Comparison of ENCODE assay signal across 8 cellular contexts in genomic region chr7:19116121-19117080, GRCh38. TPM values are rescaled to one million over a fixed set of nuclear protein-coding genes. Genes with fewer than 3 reads are reported as not detected.
A peak's percentile ranks its signal among the peaks of the same experiment; 100 is the strongest.
DNase-seq lines count a peak whose midpoint lies in the region; ATAC-seq lines count a peak whose summit lies in the region.

No MANE protein-coding gene starts in this region.

- H3K9me3 ChIP-seq in MG63 (no peaks in the 10 kb centered on the region), adipocyte (ENCODE audit: control insufficient read depth, low read length) (no peaks in the 10 kb centered on the region), iPS-20b (ENCODE audit: insufficient read depth, low read depth, low read length) (no peaks in the 10 kb centered on the region; the same call in 1 of the 2 replicates)

- H3K4me3 ChIP-seq in MG63, result peak overlapping the region; percentile 61
- H3K4me3 ChIP-seq in adipocyte (ENCODE audit: low read length), result peak overlapping the region; percentile 98
- peak overlapping the region; percentile 72 for H3K4me3 ChIP-seq in iPS-20b (ENCODE audit: low read length)

- peaks cover 6% of the 10 kb centered on the region for H3K4me1 Mint-ChIP-seq in stimulated activated naive CD8-positive, alpha-beta T cell treated with anti-CD3 and anti-CD28 coated beads, Interleukin-15, amount 100 ng/mL, for 72 hours

- peak; percentile 44 for ATAC-seq in stimulated activated naive CD8-positive, alpha-beta T cell treated with anti-CD3 and anti-CD28 coated beads, Interleukin-15, amount 100 ng/mL, for 72 hours
- ATAC-seq in GM19455 (IDR thresholded peaks at IDR 0.05; ENCODE audit: unreplicated experiment) (no peak), GM21619 (IDR thresholded peaks at IDR 0.05; ENCODE audit: unreplicated experiment) (no peak)

- H3K9ac ChIP-seq in adipocyte (ENCODE audit: low read length) (peak overlapping the region; percentile 98), iPS-20b (ENCODE audit: low read depth, low read length) (no peak overlapping the region)

- peak overlapping the region; percentile 72 to 77 for H3K4me3 Mint-ChIP-seq in stimulated activated naive CD8-positive, alpha-beta T cell treated with anti-CD3 and anti-CD28 coated beads, Interleukin-15, amount 100 ng/mL, for 72 hours

- peaks cover 82% of the 10 kb centered on the region for H3K27me3 Mint-ChIP-seq in stimulated activated naive CD8-positive, alpha-beta T cell treated with anti-CD3 and anti-CD28 coated beads, Interleukin-15, amount 100 ng/mL, for 72 hours

- no peak overlapping the region for H3K27ac Mint-ChIP-seq in stimulated activated naive CD8-positive, alpha-beta T cell treated with anti-CD3 and anti-CD28 coated beads, Interleukin-15, amount 100 ng/mL, for 72 hours

- H3K36me3 ChIP-seq in MG63 (no peaks in the 10 kb centered on the region), adipocyte (ENCODE audit: control insufficient read depth, insufficient read depth, low read length, severe bottlenecking) (no peaks in the 10 kb centered on the region), iPS-20b (ENCODE audit: insufficient read depth, low read depth, low read length) (no peaks in the 10 kb centered on the region)

- DNase-seq in SIG-M5 treated with dmso at 0.1 percent for 504 hours (lab: John Stamatoyannopoulos, UW; ENCODE audit: unreplicated experiment) (peak; percentile 4), SIG-M5 (lab: John Stamatoyannopoulos, UW) (no peak), MG63 (peak; percentile 56), adipocyte (ENCODE audit: low read depth) (peak; percentile 48)
- DNase-seq in stimulated activated naive CD8-positive, alpha-beta T cell treated with anti-CD3 and anti-CD28 coated beads, Interleukin-15, amount 100 ng/mL, for 72 hours, result no peak

- H3K27me3 ChIP-seq in MG63 (peaks cover 2% of the 10 kb centered on the region), adipocyte (replicated peaks; ENCODE audit: control insufficient read depth, insufficient read depth, low read length) (no peaks in the 10 kb centered on the region), iPS-20b (ENCODE audit: insufficient read depth, low read length) (peaks cover 98% of the 10 kb centered on the region)

- no peaks in the 10 kb centered on the region for H3K9me3 Mint-ChIP-seq in stimulated activated naive CD8-positive, alpha-beta T cell treated with anti-CD3 and anti-CD28 coated beads, Interleukin-15, amount 100 ng/mL, for 72 hours

- H3K4me1 ChIP-seq in adipocyte (ENCODE audit: control insufficient read depth, insufficient read depth, low read length) (peaks cover 36% of the 10 kb centered on the region), iPS-20b (ENCODE audit: insufficient read depth, low read length) (peaks cover 13% of the 10 kb centered on the region)

- H3K27ac ChIP-seq in iPS-20b (ENCODE audit: low read length), result no peak overlapping the region

RNA-seq across cellular contexts. Expression of gene TWIST1, which starts 1.0 kb away (rescaled TPM):
- total RNA-seq in MG63 (2014; rRNA removed; shearing (Covaris generic); ENCODE audit: low replicate concordance), result 8.9 and 22.8 TPM in 2 replicates

RNA-seq across cellular contexts. Expression of gene FERD3L, which starts 28.8 kb away (rescaled TPM):
- not detected in 2 replicates for total RNA-seq in MG63 (2014; rRNA removed; shearing (Covaris generic); ENCODE audit: low replicate concordance)

Comparison
In these comparisons a context has a peak if more than half of its experiments do, and no peak if none do; other contexts are left out.
1. DNase-seq: peak in SIG-M5 treated with dmso at 0.1 percent for 504 hours (single experiment), MG63 (single experiment) and adipocyte (single experiment); none in SIG-M5 (single experiment) and stimulated activated naive CD8-positive, alpha-beta T cell treated with anti-CD3 and anti-CD28 coated beads, Interleukin-15, amount 100 ng/mL, for 72 hours (0 of 2).
2. Peak in every context shown above with its lines, with median percentiles within 50 percentile points of each other: H3K4me3 ChIP-seq.